Comparison of ENCODE assay signal across 10 cellular contexts in genomic region chr19:30691767-30692516, GRCh38.
DNase-seq lines count a peak whose midpoint lies in the region; ATAC-seq and TF ChIP-seq lines count a peak whose summit lies in the region.
"Had no signal": no experiment of that assay in that cellular context is flagged by ENCODE, and none has a peak within 500 bp of the region (broad histone marks: within the 10 kb centered on the region; RNA-seq: fewer than 3 reads in every experiment).

No MANE protein-coding gene starts in this region.

- in situ Hi-C loops in astrocyte of the cerebellum (cut with HindIII; ENCODE audit: low sequenced_read_pairs) = no loop called here

- ATAC-seq in GM21367 (IDR thresholded peaks at IDR 0.05; ENCODE audit: unreplicated experiment) = no peak

- DNase-seq in DMS 273 treated with DMSO at 0.1 percent for 48 hours (lab: John Stamatoyannopoulos, UW) (peak; percentile 50), astrocyte of the cerebellum (ENCODE audit: low read depth) (peak; percentile 11), left kidney (ENCODE audit: low read depth, low spot score) (peak; percentile 44), skeletal muscle cell (ENCODE audit: low read depth) (no peak), NCI-H2196 treated with DMSO at 0.1 percent for 48 hours (lab: John Stamatoyannopoulos, UW; ENCODE audit: unreplicated experiment) (no peak), NCI-H2081 treated with DMSO at 0.1 percent for 48 hours (lab: John Stamatoyannopoulos, UW) (no peak)
- DNase-seq in stimulated activated naive CD4-positive, alpha-beta T cell (lab: John Stamatoyannopoulos, UW) = no peak
- DNase-seq: activated CD8-positive, alpha-beta memory T cell treated with anti-CD3 and anti-CD28 coated beads, Interleukin-2, amount 50 U/mL, for 4 hours; HCEC 1CT had no signal

- H3K4me3 ChIP-seq in astrocyte of the cerebellum (ENCODE audit: low read depth, low read length) = peak overlapping the region; percentile 28
- peak overlapping the region; percentile 28 for H3K4me3 ChIP-seq in skeletal muscle cell (ENCODE audit: low read depth, low read length)

- TF ChIP-seq CTCF in astrocyte of the cerebellum (IDR thresholded peaks at IDR 0.05; ENCODE audit: low read depth, low read length, missing control alignments) = no peak

Comparison
In these comparisons a context has a peak if more than half of its experiments do, and no peak if none do; other contexts are left out.
1. DNase-seq: peak in DMS 273 treated with DMSO at 0.1 percent for 48 hours (single experiment), astrocyte of the cerebellum (single experiment) and left kidney (single experiment); none in skeletal muscle cell (single experiment), NCI-H2196 treated with DMSO at 0.1 percent for 48 hours (single experiment), stimulated activated naive CD4-positive, alpha-beta T cell (0 of 6) and NCI-H2081 treated with DMSO at 0.1 percent for 48 hours (single experiment).